Comparison of ENCODE assay signal across 1 cellular context in the genomic region with DNA sequence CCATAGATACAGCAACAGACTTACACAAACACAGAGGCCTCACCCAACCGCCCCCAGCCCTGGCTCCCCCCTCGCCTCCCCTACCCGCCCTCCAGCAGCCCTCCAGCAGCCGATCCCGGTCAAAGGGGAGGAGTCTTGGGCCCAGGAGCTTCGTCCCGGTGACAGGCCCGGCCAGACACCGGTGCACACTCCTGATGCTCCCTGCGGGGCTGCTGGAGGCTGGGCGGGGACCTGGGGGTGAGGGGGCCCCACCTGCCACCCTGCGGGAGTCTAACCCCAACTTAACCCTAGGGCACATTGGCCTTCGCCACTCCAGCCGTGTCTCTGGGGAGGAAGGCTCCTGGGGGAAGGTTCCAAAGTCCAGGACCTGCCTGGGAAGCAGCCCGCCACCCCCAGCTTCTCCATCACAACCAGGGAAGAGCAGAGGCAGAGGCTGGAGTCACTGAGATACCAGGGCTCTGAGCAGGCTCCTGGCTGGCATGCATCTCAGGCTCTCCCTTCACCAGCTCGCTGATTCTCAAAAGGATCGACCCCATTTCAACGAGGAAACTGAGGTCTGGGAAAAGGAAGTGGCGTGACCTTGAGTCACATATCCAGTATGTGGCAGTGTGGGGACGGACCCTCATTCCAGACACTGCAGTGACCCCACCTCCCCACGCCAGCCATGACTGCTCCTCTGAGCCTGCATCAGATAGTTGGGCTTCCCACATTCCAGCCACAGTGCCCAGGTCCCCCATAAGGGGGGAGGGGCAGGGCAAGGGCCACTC.
TF ChIP-seq lines count a peak whose summit lies in the region.

No MANE protein-coding gene starts in this region.

TF ChIP-seq in HEK293, 187 proteins besides CTCF, POLR2A, EP300 and RAD21 (continued from another document):
- TF ChIP-seq KLF9 (tag by site-specific recombination; IDR thresholded peaks at IDR 0.05; ENCODE audit: low read depth) (no peak), HOXD13 (CRISPR knock-in tag; IDR thresholded peaks at IDR 0.05; ENCODE audit: borderline replicate concordance) (no peak), ZNF341 (tag by site-specific recombination; IDR thresholded peaks at IDR 0.05; ENCODE audit: low read depth) (no peak), ZBTB1 (tag by site-specific recombination; IDR thresholded peaks at IDR 0.05) (no peak), KLF8 (tag by site-specific recombination; IDR thresholded peaks at IDR 0.05) (0 out of 2 replicates have a peak, but pooled peaks have one; percentile 10), GLIS1 (tag by site-specific recombination; IDR thresholded peaks at IDR 0.05) (peak; percentile 57), GLI2 (tag by site-specific recombination; IDR thresholded peaks at IDR 0.05; ENCODE audit: borderline replicate concordance, low read depth) (no peak)
